ENCODE assay signal across 7 cellular contexts in genomic region chr7:44973610-44974401, GRCh38. TPM values are rescaled to one million over a fixed set of nuclear protein-coding genes. Genes with fewer than 3 reads are reported as not detected.
DNase-seq lines count a peak whose midpoint lies in the region; ATAC-seq, FAIRE-seq and TF ChIP-seq lines count a peak whose summit lies in the region.

No MANE protein-coding gene starts in this region.

- POLR2A ChIA-PET in PC-3 (lab: Charles Lee; ENCODE audit: unreplicated experiment): interaction anchor here (0.6 to 1.1 kb wide), 2 partner anchors 23 to 48 kb away, joined by 5 to 11 read pairs; no protein-coding TSS in a partner anchor

- no peaks in the 10 kb centered on the region for H3K9me3 Mint-ChIP-seq in activated naive CD4-positive, alpha-beta T cell treated with anti-CD3 and anti-CD28 coated beads for 36 hours

- H3K4me3 ChIP-seq in PC-3 (ENCODE audit: low read length) (no peak overlapping the region), suprapubic skin (no peak overlapping the region)

- no peaks in the 10 kb centered on the region for H3F3A ChIP-seq in PC-3 (ENCODE audit: low read length, unreplicated experiment)

- 69% methylated on average over 5 of the region's 10 CpGs for WGBS in suprapubic skin

- no peak overlapping the region for H2AFZ ChIP-seq in PC-3 (ENCODE audit: low read length)

- H3K36me3 Mint-ChIP-seq in activated naive CD4-positive, alpha-beta T cell treated with anti-CD3 and anti-CD28 coated beads for 36 hours (ENCODE audit: low read depth): peaks cover 84% of the 10 kb centered on the region

- ATAC-seq in PC-3: no peak

- H3K27ac Mint-ChIP-seq in activated naive CD4-positive, alpha-beta T cell treated with anti-CD3 and anti-CD28 coated beads for 36 hours: peak overlapping the region; percentile 83

- H3K4me1 Mint-ChIP-seq in activated naive CD4-positive, alpha-beta T cell treated with anti-CD3 and anti-CD28 coated beads for 36 hours (ENCODE audit: low read depth): peaks cover 36% of the 10 kb centered on the region

- no peaks in the 10 kb centered on the region for H3K27me3 Mint-ChIP-seq in activated naive CD4-positive, alpha-beta T cell treated with anti-CD3 and anti-CD28 coated beads for 36 hours (ENCODE audit: low read depth)

- H3K79me2 ChIP-seq in PC-3 (ENCODE audit: low read length): no peaks in the 10 kb centered on the region

- H3K36me3 ChIP-seq in PC-3 (ENCODE audit: low read depth, low read length) (no peaks in the 10 kb centered on the region), suprapubic skin (peaks cover 5% of the 10 kb centered on the region)

- TF ChIP-seq POLR2A in suprapubic skin (IDR thresholded peaks at IDR 0.05): no peak

- no peak for DNase-seq in GM13976 (ENCODE audit: low spot score)
- DNase-seq in PC-3: no peak
- peak; percentile 69 for DNase-seq in activated naive CD4-positive, alpha-beta T cell treated with anti-CD3 and anti-CD28 coated beads for 36 hours
- DNase-seq in hepatic stellate cell (ENCODE audit: low spot score): peak; percentile 72
- DNase-seq in suprapubic skin (ENCODE audit: low spot score in 2 of 2): peak in 1 of 2 donors; percentile 59
- no peak for DNase-seq in RCC 7860 (ENCODE audit: low spot score)
- no peak for DNase-seq in NK-92 (lab: John Stamatoyannopoulos, UW; ENCODE audit: unreplicated experiment)

- no peaks in the 10 kb centered on the region for H3K4me1 ChIP-seq in PC-3 (ENCODE audit: insufficient read depth, low read length)
- peaks cover 8% of the 10 kb centered on the region for H3K4me1 ChIP-seq in suprapubic skin

- no peak for TF ChIP-seq EP300 in suprapubic skin (IDR thresholded peaks at IDR 0.05)

- H3K9me2 ChIP-seq in PC-3 (replicated peaks; ENCODE audit: low read length): no peaks in the 10 kb centered on the region

- intact Hi-C loops in PC-3 (cut with micrococcal nuclease): loop anchor here (1.0 kb wide), 1 partner anchor 162 kb away; no protein-coding TSS in a partner anchor
- intact Hi-C loops in activated naive CD4-positive, alpha-beta T cell treated with anti-CD3 and anti-CD28 coated beads for 36 hours (cut with micrococcal nuclease): loop anchor here (1.0 kb wide), 1 partner anchor 162 kb away; no protein-coding TSS in a partner anchor

- H3K9ac ChIP-seq in PC-3 (ENCODE audit: low read length): no peak overlapping the region

- H4K20me1 ChIP-seq in PC-3 (ENCODE audit: low read length): no peaks in the 10 kb centered on the region

- H3K4me2 ChIP-seq in PC-3 (ENCODE audit: low read length): no peak overlapping the region

- H3K4me3 Mint-ChIP-seq in activated naive CD4-positive, alpha-beta T cell treated with anti-CD3 and anti-CD28 coated beads for 36 hours: no peak overlapping the region

- CTCF ChIA-PET in PC-3 (lab: Charles Lee): interaction anchor here (1.2 to 1.8 kb wide), 2 partner anchors 26 to 162 kb away, joined by 8 to 15 read pairs; partner anchors contain the start of gene CCM2
- CTCF ChIA-PET in activated naive CD4-positive, alpha-beta T cell treated with anti-CD3 and anti-CD28 coated beads for 36 hours (lab: Charles Lee): interaction anchor here (0.6 to 3.8 kb wide), 34 partner anchors 8 to 296 kb away, joined by 3 to 78 read pairs (median 4); partner anchors contain the start of genes CCM2 and TBRG4

- H3K27me3 ChIP-seq in PC-3 (ENCODE audit: low read length) (no peaks in the 10 kb centered on the region), suprapubic skin (no peaks in the 10 kb centered on the region)

- no peaks in the 10 kb centered on the region for H3K9me3 ChIP-seq in PC-3 (ENCODE audit: low read length)
- H3K9me3 ChIP-seq in suprapubic skin: no peaks in the 10 kb centered on the region

- in situ Hi-C loops in GM13976 (cut with MboI; ENCODE audit: low sequenced_read_pairs, unreplicated experiment): no loop called here

- BruUV-seq in PC-3 (replicated peaks; lab: Mats Ljungman, UMichigan): no TSS peak

- TF ChIP-seq CTCF in GM13976 (IDR thresholded peaks at IDR 0.05; ENCODE audit: borderline replicate concordance, control extremely low read depth, extremely low read depth, insufficient read depth, missing control alignments) (peak; percentile 27), PC-3 (conservative IDR thresholded peaks at IDR 0.05; ENCODE audit: low read depth, low read length) (peak; percentile 49), suprapubic skin (IDR thresholded peaks at IDR 0.05) (peak; percentile 14 to 50)

- no peak for FAIRE-seq in RCC 7860 (lab: Jason Lieb, UNC)

- H3K27ac ChIP-seq in PC-3 (ENCODE audit: low read length): no peak overlapping the region
- H3K27ac ChIP-seq in suprapubic skin: no peak overlapping the region

RNA-seq across cellular contexts. Expression of gene MYO1G, which starts 5.0 kb away (rescaled TPM):
- total RNA-seq in PC-3 (2014; rRNA removed) (0.11 and 0.17 TPM in 2 replicates), suprapubic skin (1 to 10 TPM in 3 of 4 donors, under 1 TPM in 1; 0.68 to 4.5 (median 1.6) TPM)
- 100 to 1,000 TPM; 391 to 406 TPM for total RNA-seq in activated naive CD4-positive, alpha-beta T cell treated with anti-CD3 and anti-CD28 coated beads for 36 hours

RNA-seq across cellular contexts. Expression of gene CCM2, which starts 26.2 kb away (rescaled TPM):
- total RNA-seq in PC-3 (2014; rRNA removed) (56.6 and 61.5 TPM in 2 replicates), suprapubic skin (10 to 100 TPM; 34.3 to 42.3 (median 35.9) TPM)
- total RNA-seq in activated naive CD4-positive, alpha-beta T cell treated with anti-CD3 and anti-CD28 coated beads for 36 hours: 10 to 100 TPM; 87.9 to 88.3 TPM

Comparison
In these comparisons a context has a peak if more than half of its experiments do, and no peak if none do; other contexts are left out.
1. DNase-seq: peak in activated naive CD4-positive, alpha-beta T cell treated with anti-CD3 and anti-CD28 coated beads for 36 hours (single experiment) and hepatic stellate cell (single experiment); none in GM13976 (single experiment), PC-3 (single experiment), RCC 7860 (single experiment) and NK-92 (single experiment).
2. RNA of gene MYO1G, which starts 5.0 kb away (total RNA-seq): 391 to 406 TPM in activated naive CD4-positive, alpha-beta T cell treated with anti-CD3 and anti-CD28 coated beads for 36 hours; 0.68 to 4.5 TPM in suprapubic skin and 0.11 to 0.17 TPM in PC-3; every median in the first group is over 10 times any median in the second.
3. Peak in every context shown above with its lines, with median percentiles within 50 percentile points of each other: CTCF ChIP-seq.